Comparison of ENCODE assay signal across 1 cellular context in the genomic region with DNA sequence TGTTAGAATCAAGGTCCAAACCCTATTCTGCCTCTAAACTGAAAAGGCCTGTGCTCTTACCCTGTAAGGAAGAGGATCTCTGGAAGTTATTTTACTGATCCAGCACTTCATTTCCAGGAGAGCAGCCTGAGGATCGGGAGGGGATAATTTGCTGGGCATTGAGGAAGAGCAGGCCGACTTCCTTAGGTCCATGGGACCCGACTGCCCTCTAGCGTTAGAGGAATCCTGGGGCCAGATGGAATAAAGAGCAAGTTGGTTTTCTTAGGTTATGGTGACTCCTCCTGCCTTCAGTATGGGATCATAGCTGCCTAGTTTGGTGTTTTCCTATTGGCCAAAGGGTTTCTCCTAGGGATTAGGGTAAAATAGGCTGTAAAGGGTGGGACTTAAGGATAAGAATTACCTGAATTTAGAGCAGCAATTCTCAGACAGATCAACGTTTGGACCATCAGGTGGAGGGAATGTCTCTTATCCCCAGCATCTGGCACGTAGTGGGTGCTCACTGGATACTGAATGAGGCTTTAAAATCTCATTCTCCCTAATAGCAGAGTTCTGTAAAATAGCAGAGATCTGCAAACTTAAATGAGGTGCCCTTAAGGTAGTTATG.
TF ChIP-seq lines count a peak whose summit lies in the region.

No MANE protein-coding gene starts in this region.

TF ChIP-seq in HepG2, 621 proteins besides CTCF, POLR2A, EP300 and RAD21 (continued from another document and continues in another):
- TF ChIP-seq, protein P1, sequence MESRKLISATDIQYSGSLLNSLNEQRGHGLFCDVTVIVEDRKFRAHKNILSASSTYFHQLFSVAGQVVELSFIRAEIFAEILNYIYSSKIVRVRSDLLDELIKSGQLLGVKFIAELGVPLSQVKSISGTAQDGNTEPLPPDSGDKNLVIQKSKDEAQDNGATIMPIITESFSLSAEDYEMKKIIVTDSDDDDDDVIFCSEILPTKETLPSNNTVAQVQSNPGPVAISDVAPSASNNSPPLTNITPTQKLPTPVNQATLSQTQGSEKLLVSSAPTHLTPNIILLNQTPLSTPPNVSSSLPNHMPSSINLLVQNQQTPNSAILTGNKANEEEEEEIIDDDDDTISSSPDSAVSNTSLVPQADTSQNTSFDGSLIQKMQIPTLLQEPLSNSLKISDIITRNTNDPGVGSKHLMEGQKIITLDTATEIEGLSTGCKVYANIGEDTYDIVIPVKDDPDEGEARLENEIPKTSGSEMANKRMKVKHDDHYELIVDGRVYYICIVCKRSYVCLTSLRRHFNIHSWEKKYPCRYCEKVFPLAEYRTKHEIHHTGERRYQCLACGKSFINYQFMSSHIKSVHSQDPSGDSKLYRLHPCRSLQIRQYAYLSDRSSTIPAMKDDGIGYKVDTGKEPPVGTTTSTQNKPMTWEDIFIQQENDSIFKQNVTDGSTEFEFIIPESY (CRISPR knock-in tag; IDR thresholded peaks at IDR 0.05) = 0 out of 2 replicates have a peak, but pooled peaks have one; percentile 31
- TF ChIP-seq MAZ (IDR thresholded peaks at IDR 0.05; ENCODE audit: borderline replicate concordance, low read depth, low read length) (no peak), MAZ (CRISPR knock-in tag; IDR thresholded peaks at IDR 0.05; ENCODE audit: low read depth) (0 out of 2 replicates have a peak, but pooled peaks have one; percentile 29), KDM4B (CRISPR knock-in tag; IDR thresholded peaks at IDR 0.05) (0 out of 2 replicates have a peak, but pooled peaks have one; percentile 50), YY1 (IDR thresholded peaks at IDR 0.05; ENCODE audit: insufficient read depth, insufficient replicate concordance, low read depth, low read length) (peak; percentile 44), ZNF263 (CRISPR knock-in tag; IDR thresholded peaks at IDR 0.05) (0 out of 2 replicates have a peak, but pooled peaks have one; percentile 38), ATRX (CRISPR knock-in tag; IDR thresholded peaks at IDR 0.05; ENCODE audit: borderline replicate concordance) (no peak), ZNF644 (CRISPR knock-in tag; IDR thresholded peaks at IDR 0.05; ENCODE audit: low read depth) (no peak), ZNF772 (CRISPR knock-in tag; IDR thresholded peaks at IDR 0.05) (peak; percentile 65; the same call in 1 of the 2 replicates), ZNF317 (CRISPR knock-in tag; IDR thresholded peaks at IDR 0.05) (no peak), ZNF343 (CRISPR knock-in tag; IDR thresholded peaks at IDR 0.05) (no peak), MED1 (CRISPR knock-in tag; IDR thresholded peaks at IDR 0.05) (0 out of 2 replicates have a peak, but pooled peaks have one; percentile 27), ZNF556 (CRISPR knock-in tag; IDR thresholded peaks at IDR 0.05; ENCODE audit: borderline replicate concordance) (no peak; the same call in 1 of the 2 replicates), ZNF572 (CRISPR knock-in tag; IDR thresholded peaks at IDR 0.05) (no peak), NFE2L2 (IDR thresholded peaks at IDR 0.05; ENCODE audit: low read length) (no peak), ZNF549 (CRISPR knock-in tag; IDR thresholded peaks at IDR 0.05) (no peak), ZSCAN31 (CRISPR knock-in tag; IDR thresholded peaks at IDR 0.05; ENCODE audit: low read depth) (0 out of 2 replicates have a peak, but pooled peaks have one; percentile 48), TAF1 (CRISPR knock-in tag; IDR thresholded peaks at IDR 0.05) (no peak), SP2 (CRISPR knock-in tag; IDR thresholded peaks at IDR 0.05) (no peak), ELF3 (CRISPR knock-in tag; IDR thresholded peaks at IDR 0.05) (peak; percentile 68), RCOR2 (CRISPR knock-in tag; IDR thresholded peaks at IDR 0.05) (no peak; the same call in 1 of the 2 replicates), REPIN1 (CRISPR knock-in tag; IDR thresholded peaks at IDR 0.05; ENCODE audit: borderline replicate concordance, low read depth) (peak; percentile 47; the same call in 1 of the 2 replicates), NRL (CRISPR knock-in tag; IDR thresholded peaks at IDR 0.05; ENCODE audit: borderline replicate concordance) (no peak), MIER2 (CRISPR knock-in tag; IDR thresholded peaks at IDR 0.05) (peak; percentile 47; the same call in 1 of the 2 replicates), PPARG (CRISPR knock-in tag; conservative IDR thresholded peaks at IDR 0.05) (0 out of 2 replicates have a peak, but pooled peaks have one; percentile 23), SSRP1 (CRISPR knock-in tag; IDR thresholded peaks at IDR 0.05) (no peak), CREM (IDR thresholded peaks at IDR 0.05) (no peak), CREM (CRISPR knock-in tag; IDR thresholded peaks at IDR 0.05) (no peak), ZBTB3 (CRISPR knock-in tag; IDR thresholded peaks at IDR 0.05; ENCODE audit: borderline replicate concordance, low read depth) (0 out of 2 replicates have a peak, but pooled peaks have one; percentile 37), RXRB (CRISPR knock-in tag; IDR thresholded peaks at IDR 0.05; ENCODE audit: borderline replicate concordance) (peak; percentile 26; the same call in 1 of the 2 replicates), ZNF205 (CRISPR knock-in tag; IDR thresholded peaks at IDR 0.05) (peak; percentile 58; the same call in 1 of the 2 replicates), FOXO1 (CRISPR knock-in tag; IDR thresholded peaks at IDR 0.05) (peak; percentile 44; the same call in 1 of the 2 replicates), SP5 (CRISPR knock-in tag; IDR thresholded peaks at IDR 0.05; ENCODE audit: borderline replicate concordance, low read depth) (no peak), SMAD1 (CRISPR knock-in tag; IDR thresholded peaks at IDR 0.05; ENCODE audit: borderline replicate concordance, low read depth) (no peak), JUN (CRISPR knock-in tag; IDR thresholded peaks at IDR 0.05) (no peak), ATF7 (IDR thresholded peaks at IDR 0.05) (no peak), ATF7 (CRISPR knock-in tag; IDR thresholded peaks at IDR 0.05) (no peak), STAG1 (CRISPR knock-in tag; IDR thresholded peaks at IDR 0.05) (peak; percentile 99), TAF15 (IDR thresholded peaks at IDR 0.05; ENCODE audit: low read depth, low read length, poor library complexity, severe bottlenecking) (no peak), ZNF496 (CRISPR knock-in tag; IDR thresholded peaks at IDR 0.05; ENCODE audit: insufficient replicate concordance) (no peak)
- TF ChIP-seq, protein P2, sequence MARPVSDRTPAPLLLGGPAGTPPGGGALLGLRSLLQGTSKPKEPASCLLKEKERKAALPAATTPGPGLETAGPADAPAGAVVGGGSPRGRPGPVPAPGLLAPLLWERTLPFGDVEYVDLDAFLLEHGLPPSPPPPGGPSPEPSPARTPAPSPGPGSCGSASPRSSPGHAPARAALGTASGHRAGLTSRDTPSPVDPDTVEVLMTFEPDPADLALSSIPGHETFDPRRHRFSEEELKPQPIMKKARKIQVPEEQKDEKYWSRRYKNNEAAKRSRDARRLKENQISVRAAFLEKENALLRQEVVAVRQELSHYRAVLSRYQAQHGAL (CRISPR knock-in tag; IDR thresholded peaks at IDR 0.05; ENCODE audit: not compliant biosample characterization) = no peak
- TF ChIP-seq, protein P3, sequence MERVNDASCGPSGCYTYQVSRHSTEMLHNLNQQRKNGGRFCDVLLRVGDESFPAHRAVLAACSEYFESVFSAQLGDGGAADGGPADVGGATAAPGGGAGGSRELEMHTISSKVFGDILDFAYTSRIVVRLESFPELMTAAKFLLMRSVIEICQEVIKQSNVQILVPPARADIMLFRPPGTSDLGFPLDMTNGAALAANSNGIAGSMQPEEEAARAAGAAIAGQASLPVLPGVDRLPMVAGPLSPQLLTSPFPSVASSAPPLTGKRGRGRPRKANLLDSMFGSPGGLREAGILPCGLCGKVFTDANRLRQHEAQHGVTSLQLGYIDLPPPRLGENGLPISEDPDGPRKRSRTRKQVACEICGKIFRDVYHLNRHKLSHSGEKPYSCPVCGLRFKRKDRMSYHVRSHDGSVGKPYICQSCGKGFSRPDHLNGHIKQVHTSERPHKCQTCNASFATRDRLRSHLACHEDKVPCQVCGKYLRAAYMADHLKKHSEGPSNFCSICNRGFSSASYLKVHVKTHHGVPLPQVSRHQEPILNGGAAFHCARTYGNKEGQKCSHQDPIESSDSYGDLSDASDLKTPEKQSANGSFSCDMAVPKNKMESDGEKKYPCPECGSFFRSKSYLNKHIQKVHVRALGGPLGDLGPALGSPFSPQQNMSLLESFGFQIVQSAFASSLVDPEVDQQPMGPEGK (CRISPR knock-in tag; IDR thresholded peaks at IDR 0.05) = no peak
- TF ChIP-seq, protein P4, sequence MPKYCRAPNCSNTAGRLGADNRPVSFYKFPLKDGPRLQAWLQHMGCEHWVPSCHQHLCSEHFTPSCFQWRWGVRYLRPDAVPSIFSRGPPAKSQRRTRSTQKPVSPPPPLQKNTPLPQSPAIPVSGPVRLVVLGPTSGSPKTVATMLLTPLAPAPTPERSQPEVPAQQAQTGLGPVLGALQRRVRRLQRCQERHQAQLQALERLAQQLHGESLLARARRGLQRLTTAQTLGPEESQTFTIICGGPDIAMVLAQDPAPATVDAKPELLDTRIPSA (CRISPR knock-in tag; IDR thresholded peaks at IDR 0.05; ENCODE audit: borderline replicate concordance) = no peak
- TF ChIP-seq, protein P5, sequence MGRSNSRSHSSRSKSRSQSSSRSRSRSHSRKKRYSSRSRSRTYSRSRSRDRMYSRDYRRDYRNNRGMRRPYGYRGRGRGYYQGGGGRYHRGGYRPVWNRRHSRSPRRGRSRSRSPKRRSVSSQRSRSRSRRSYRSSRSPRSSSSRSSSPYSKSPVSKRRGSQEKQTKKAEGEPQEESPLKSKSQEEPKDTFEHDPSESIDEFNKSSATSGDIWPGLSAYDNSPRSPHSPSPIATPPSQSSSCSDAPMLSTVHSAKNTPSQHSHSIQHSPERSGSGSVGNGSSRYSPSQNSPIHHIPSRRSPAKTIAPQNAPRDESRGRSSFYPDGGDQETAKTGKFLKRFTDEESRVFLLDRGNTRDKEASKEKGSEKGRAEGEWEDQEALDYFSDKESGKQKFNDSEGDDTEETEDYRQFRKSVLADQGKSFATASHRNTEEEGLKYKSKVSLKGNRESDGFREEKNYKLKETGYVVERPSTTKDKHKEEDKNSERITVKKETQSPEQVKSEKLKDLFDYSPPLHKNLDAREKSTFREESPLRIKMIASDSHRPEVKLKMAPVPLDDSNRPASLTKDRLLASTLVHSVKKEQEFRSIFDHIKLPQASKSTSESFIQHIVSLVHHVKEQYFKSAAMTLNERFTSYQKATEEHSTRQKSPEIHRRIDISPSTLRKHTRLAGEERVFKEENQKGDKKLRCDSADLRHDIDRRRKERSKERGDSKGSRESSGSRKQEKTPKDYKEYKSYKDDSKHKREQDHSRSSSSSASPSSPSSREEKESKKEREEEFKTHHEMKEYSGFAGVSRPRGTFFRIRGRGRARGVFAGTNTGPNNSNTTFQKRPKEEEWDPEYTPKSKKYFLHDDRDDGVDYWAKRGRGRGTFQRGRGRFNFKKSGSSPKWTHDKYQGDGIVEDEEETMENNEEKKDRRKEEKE (IDR thresholded peaks at IDR 0.05) = no peak
- TF ChIP-seq, protein P6, sequence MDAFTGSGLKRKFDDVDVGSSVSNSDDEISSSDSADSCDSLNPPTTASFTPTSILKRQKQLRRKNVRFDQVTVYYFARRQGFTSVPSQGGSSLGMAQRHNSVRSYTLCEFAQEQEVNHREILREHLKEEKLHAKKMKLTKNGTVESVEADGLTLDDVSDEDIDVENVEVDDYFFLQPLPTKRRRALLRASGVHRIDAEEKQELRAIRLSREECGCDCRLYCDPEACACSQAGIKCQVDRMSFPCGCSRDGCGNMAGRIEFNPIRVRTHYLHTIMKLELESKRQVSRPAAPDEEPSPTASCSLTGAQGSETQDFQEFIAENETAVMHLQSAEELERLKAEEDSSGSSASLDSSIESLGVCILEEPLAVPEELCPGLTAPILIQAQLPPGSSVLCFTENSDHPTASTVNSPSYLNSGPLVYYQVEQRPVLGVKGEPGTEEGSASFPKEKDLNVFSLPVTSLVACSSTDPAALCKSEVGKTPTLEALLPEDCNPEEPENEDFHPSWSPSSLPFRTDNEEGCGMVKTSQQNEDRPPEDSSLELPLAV (CRISPR knock-in tag; conservative IDR thresholded peaks at IDR 0.05; ENCODE audit: low read depth) = no peak
- TF ChIP-seq, protein P7, sequence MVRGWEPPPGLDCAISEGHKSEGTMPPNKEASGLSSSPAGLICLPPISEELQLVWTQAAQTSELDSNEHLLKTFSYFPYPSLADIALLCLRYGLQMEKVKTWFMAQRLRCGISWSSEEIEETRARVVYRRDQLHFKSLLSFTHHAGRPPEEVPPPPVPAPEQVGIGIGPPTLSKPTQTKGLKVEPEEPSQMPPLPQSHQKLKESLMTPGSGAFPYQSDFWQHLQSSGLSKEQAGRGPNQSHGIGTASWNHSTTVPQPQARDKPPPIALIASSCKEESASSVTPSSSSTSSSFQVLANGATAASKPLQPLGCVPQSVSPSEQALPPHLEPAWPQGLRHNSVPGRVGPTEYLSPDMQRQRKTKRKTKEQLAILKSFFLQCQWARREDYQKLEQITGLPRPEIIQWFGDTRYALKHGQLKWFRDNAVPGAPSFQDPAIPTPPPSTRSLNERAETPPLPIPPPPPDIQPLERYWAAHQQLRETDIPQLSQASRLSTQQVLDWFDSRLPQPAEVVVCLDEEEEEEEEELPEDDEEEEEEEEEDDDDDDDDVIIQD (CRISPR knock-in tag; IDR thresholded peaks at IDR 0.05; ENCODE audit: low read depth) = 0 out of 2 replicates have a peak, but pooled peaks have one; percentile 29
- TF ChIP-seq, protein P8, sequence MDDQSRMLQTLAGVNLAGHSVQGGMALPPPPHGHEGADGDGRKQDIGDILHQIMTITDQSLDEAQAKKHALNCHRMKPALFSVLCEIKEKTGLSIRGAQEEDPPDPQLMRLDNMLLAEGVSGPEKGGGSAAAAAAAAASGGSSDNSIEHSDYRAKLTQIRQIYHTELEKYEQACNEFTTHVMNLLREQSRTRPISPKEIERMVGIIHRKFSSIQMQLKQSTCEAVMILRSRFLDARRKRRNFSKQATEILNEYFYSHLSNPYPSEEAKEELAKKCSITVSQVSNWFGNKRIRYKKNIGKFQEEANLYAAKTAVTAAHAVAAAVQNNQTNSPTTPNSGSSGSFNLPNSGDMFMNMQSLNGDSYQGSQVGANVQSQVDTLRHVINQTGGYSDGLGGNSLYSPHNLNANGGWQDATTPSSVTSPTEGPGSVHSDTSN (CRISPR knock-in tag; IDR thresholded peaks at IDR 0.05; ENCODE audit: borderline replicate concordance) = no peak
- TF ChIP-seq, protein P9, sequence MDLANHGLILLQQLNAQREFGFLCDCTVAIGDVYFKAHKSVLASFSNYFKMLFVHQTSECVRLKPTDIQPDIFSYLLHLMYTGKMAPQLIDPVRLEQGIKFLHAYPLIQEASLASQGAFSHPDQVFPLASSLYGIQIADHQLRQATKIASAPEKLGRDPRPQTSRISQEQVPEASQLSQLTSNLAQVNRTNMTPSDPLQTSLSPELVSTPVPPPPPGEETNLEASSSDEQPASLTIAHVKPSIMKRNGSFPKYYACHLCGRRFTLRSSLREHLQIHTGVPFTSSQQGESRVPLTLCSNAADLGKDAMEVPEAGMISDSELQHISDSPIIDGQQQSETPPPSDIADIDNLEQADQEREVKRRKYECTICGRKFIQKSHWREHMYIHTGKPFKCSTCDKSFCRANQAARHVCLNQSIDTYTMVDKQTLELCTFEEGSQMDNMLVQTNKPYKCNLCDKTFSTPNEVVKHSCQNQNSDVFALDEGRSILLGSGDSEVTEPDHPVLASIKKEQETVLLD (CRISPR knock-in tag; IDR thresholded peaks at IDR 0.05; ENCODE audit: low read depth) = no peak
